Comparison of ENCODE assay signal across 20 cellular contexts in the genomic region with DNA sequence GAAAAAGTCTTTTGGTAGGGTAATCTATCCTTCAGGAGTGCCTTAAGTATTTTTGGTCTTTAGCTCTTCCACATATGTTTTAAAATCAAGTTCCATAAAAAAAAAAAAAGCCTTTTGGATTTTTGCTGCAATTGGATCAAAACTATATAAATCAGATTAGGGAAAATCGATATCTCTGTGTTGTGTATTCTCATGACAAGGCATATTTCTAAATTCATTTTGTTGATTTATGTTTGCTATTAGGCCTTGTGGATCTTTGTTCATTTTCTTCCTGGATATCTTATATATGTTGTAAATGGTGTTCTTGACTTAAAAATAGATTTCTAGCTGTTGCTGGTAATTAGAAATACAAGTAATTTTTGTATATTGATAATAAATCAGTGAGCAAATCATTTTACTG. TPM values are rescaled to one million over a fixed set of nuclear protein-coding genes. Genes with fewer than 3 reads are reported as not detected.
DNase-seq lines count a peak whose midpoint lies in the region; ATAC-seq, FAIRE-seq and TF ChIP-seq lines count a peak whose summit lies in the region.
"Had no signal": no experiment of that assay in that cellular context is flagged by ENCODE, and none has a peak within 500 bp of the region (broad histone marks: within the 10 kb centered on the region; RNA-seq: fewer than 3 reads in every experiment).

No MANE protein-coding gene starts in this region.

- WGBS in testis, 2 donors: 85 to 92% methylated on average over 1 of the region's 1 CpG

- peak overlapping the region; percentile 73 for H3K27ac ChIP-seq in CD4-positive, CD25-positive, alpha-beta regulatory T cell (ENCODE audit: insufficient read depth, low read length, poor library complexity, severe bottlenecking)
- no peak overlapping the region for H3K27ac ChIP-seq in SJCRH30
- no peak overlapping the region for H3K27ac ChIP-seq in testis
- H3K27ac ChIP-seq: upper lobe of left lung had no signal

- no peak for TF ChIP-seq POLR2A in testis (IDR thresholded peaks at IDR 0.05)

- no peak for TF ChIP-seq CTCF in testis (IDR thresholded peaks at IDR 0.05)

- no peak overlapping the region for H3K27ac Mint-ChIP-seq in activated CD4-positive, alpha-beta T cell treated with anti-CD3 and anti-CD28 coated beads, Interleukin-2, amount 10 ng/mL, durations not matched to agents 24 days and 14 days
- H3K27ac Mint-ChIP-seq in CD4-positive, CD25-positive, alpha-beta regulatory T cell: peak overlapping the region; percentile 83 to 93 (median 86)
- peak overlapping the region; percentile 94 for H3K27ac Mint-ChIP-seq in activated T-helper 17 cell treated with anti-CD3 and anti-CD28 coated beads, Interleukin-2, amount 50 U/mL, for 72 hours

- peaks cover 32% of the 10 kb centered on the region for H3K36me3 Mint-ChIP-seq in activated CD4-positive, alpha-beta T cell treated with anti-CD3 and anti-CD28 coated beads, Interleukin-2, amount 10 ng/mL, durations not matched to agents 24 days and 14 days (ENCODE audit: low read depth)
- H3K36me3 Mint-ChIP-seq in CD4-positive, CD25-positive, alpha-beta regulatory T cell: peaks cover 25% of the 10 kb centered on the region
- peaks cover 39% of the 10 kb centered on the region for H3K36me3 Mint-ChIP-seq in activated T-helper 17 cell treated with anti-CD3 and anti-CD28 coated beads, Interleukin-2, amount 50 U/mL, for 72 hours (ENCODE audit: low read depth)

- H3K4me3 Mint-ChIP-seq in activated CD4-positive, alpha-beta T cell treated with anti-CD3 and anti-CD28 coated beads, Interleukin-2, amount 10 ng/mL, durations not matched to agents 24 days and 14 days: peak overlapping the region; percentile 74
- peak overlapping the region; percentile 69 to 92 (median 78) for H3K4me3 Mint-ChIP-seq in CD4-positive, CD25-positive, alpha-beta regulatory T cell
- peak overlapping the region; percentile 78 for H3K4me3 Mint-ChIP-seq in activated T-helper 17 cell treated with anti-CD3 and anti-CD28 coated beads, Interleukin-2, amount 50 U/mL, for 72 hours

- no peaks in the 10 kb centered on the region for H3K27me3 Mint-ChIP-seq in activated CD4-positive, alpha-beta T cell treated with anti-CD3 and anti-CD28 coated beads, Interleukin-2, amount 10 ng/mL, durations not matched to agents 24 days and 14 days
- H3K27me3 Mint-ChIP-seq in CD4-positive, CD25-positive, alpha-beta regulatory T cell: no peaks in the 10 kb centered on the region
- no peaks in the 10 kb centered on the region for H3K27me3 Mint-ChIP-seq in activated T-helper 17 cell treated with anti-CD3 and anti-CD28 coated beads, Interleukin-2, amount 50 U/mL, for 72 hours

- H3K4me1 ChIP-seq in CD4-positive, CD25-positive, alpha-beta regulatory T cell (ENCODE audit: control insufficient read depth, insufficient read depth, low read length, poor library complexity, severe bottlenecking): peaks cover 13% of the 10 kb centered on the region
- H3K4me1 ChIP-seq in SJCRH30 (no peaks in the 10 kb centered on the region), testis (no peaks in the 10 kb centered on the region)
- H3K4me1 ChIP-seq: upper lobe of left lung had no signal

- peak overlapping the region; percentile 70 for H3K4me3 ChIP-seq in CD4-positive, CD25-positive, alpha-beta regulatory T cell (ENCODE audit: low read depth, low read length)
- H3K4me3 ChIP-seq in SJCRH30: no peak overlapping the region
- H3K4me3 ChIP-seq in testis: no peak overlapping the region
- H3K4me3 ChIP-seq: cardiac muscle cell, upper lobe of left lung had no signal

- peaks cover 8% of the 10 kb centered on the region for H3K9me3 Mint-ChIP-seq in activated CD4-positive, alpha-beta T cell treated with anti-CD3 and anti-CD28 coated beads, Interleukin-2, amount 10 ng/mL, durations not matched to agents 24 days and 14 days
- peaks cover 0 to 1% (median 0%) of the 10 kb centered on the region in 7 donors for H3K9me3 Mint-ChIP-seq in CD4-positive, CD25-positive, alpha-beta regulatory T cell
- peaks cover 7% of the 10 kb centered on the region for H3K9me3 Mint-ChIP-seq in activated T-helper 17 cell treated with anti-CD3 and anti-CD28 coated beads, Interleukin-2, amount 50 U/mL, for 72 hours

- H3K9me3 ChIP-seq in CD4-positive, CD25-positive, alpha-beta regulatory T cell (ENCODE audit: control insufficient read depth in 2 of 2, low read length in 2 of 2): no peaks in the 10 kb centered on the region
- H3K9me3 ChIP-seq in SJCRH30 (replicated peaks) (no peaks in the 10 kb centered on the region), testis (no peaks in the 10 kb centered on the region)
- H3K9me3 ChIP-seq: upper lobe of left lung had no signal

- H3K36me3 ChIP-seq in CD4-positive, CD25-positive, alpha-beta regulatory T cell (ENCODE audit: control insufficient read depth, insufficient read depth, low read length): peaks cover 9% of the 10 kb centered on the region
- H3K36me3 ChIP-seq in SJCRH30: peaks cover 13% of the 10 kb centered on the region
- no peaks in the 10 kb centered on the region for H3K36me3 ChIP-seq in testis (ENCODE audit: low read depth, missing control alignments)

- FAIRE-seq in islet of Langerhans (lab: Jason Lieb, UNC): peak; percentile 85
- FAIRE-seq: A204.1, H1, TTC549 had no signal

- intact Hi-C loops in activated CD4-positive, alpha-beta T cell treated with anti-CD3 and anti-CD28 coated beads, Interleukin-2, amount 10 ng/mL, durations not matched to agents 24 days and 14 days (cut with micrococcal nuclease): loop anchor here (1.0 kb wide), 1 partner anchor 8 kb away; no protein-coding TSS in a partner anchor
- intact Hi-C loops in testis (cut with DNase I; ENCODE audit: low total_unique reads): no loop called here

- peaks cover 29% of the 10 kb centered on the region for H3K4me1 Mint-ChIP-seq in activated CD4-positive, alpha-beta T cell treated with anti-CD3 and anti-CD28 coated beads, Interleukin-2, amount 10 ng/mL, durations not matched to agents 24 days and 14 days
- peaks cover 37 to 78% (median 48%) of the 10 kb centered on the region in 4 donors for H3K4me1 Mint-ChIP-seq in CD4-positive, CD25-positive, alpha-beta regulatory T cell
- H3K4me1 Mint-ChIP-seq in activated T-helper 17 cell treated with anti-CD3 and anti-CD28 coated beads, Interleukin-2, amount 50 U/mL, for 72 hours: peaks cover 25% of the 10 kb centered on the region

- no peak for ATAC-seq in CD4-positive, CD25-positive, alpha-beta regulatory T cell (ENCODE audit: low read depth in 2 of 2)
- ATAC-seq in activated T-helper 17 cell treated with anti-CD3 and anti-CD28 coated beads, Interleukin-2, amount 50 U/mL, for 72 hours (replicated peaks): no peak
- no peak for ATAC-seq in GM19467 (IDR thresholded peaks at IDR 0.05; ENCODE audit: unreplicated experiment)
- ATAC-seq: left cardiac atrium, Right ventricle myocardium inferior had no signal

- DNase-seq in activated CD4-positive, alpha-beta T cell treated with anti-CD3 and anti-CD28 coated beads, Interleukin-2, amount 10 ng/mL, durations not matched to agents 24 days and 14 days: no peak
- DNase-seq in activated CD4-positive, alpha-beta T cell treated with anti-CD3 and anti-CD28 coated beads for 4 hours: no peak
- no peak for DNase-seq in CD4-positive, CD25-positive, alpha-beta regulatory T cell
- DNase-seq in SJCRH30 (no peak), testis (no peak)
- DNase-seq: glutamatergic neuron; left cardiac atrium; mesenchymal stem cell; NCI-H1105 treated with DMSO at 0.1 percent for 48 hours; NCI-H2081; stimulated activated CD4-positive, alpha-beta T cell treated with anti-CD3 and anti-CD28 coated beads, Interleukin-4, amount 100 ng/mL, for 1 hour; upper lobe of left lung had no signal

- H3K27me3 ChIP-seq in CD4-positive, CD25-positive, alpha-beta regulatory T cell (ENCODE audit: control insufficient read depth, insufficient read depth, low read length): no peaks in the 10 kb centered on the region
- H3K27me3 ChIP-seq in SJCRH30: no peaks in the 10 kb centered on the region
- H3K27me3 ChIP-seq in testis: no peaks in the 10 kb centered on the region
- H3K27me3 ChIP-seq: cardiac muscle cell, upper lobe of left lung had no signal

RNA-seq across cellular contexts. Expression of a gene that starts 8.8 kb away (rescaled TPM):
- 15.3 and 16.1 TPM in 2 replicates for total RNA-seq in activated CD4-positive, alpha-beta T cell treated with anti-CD3 and anti-CD28 coated beads, Interleukin-2, amount 10 ng/mL, durations not matched to agents 24 days and 14 days
- total RNA-seq in CD4-positive, CD25-positive, alpha-beta regulatory T cell: 18.5 TPM
- polyA plus RNA-seq in CD4-positive, CD25-positive, alpha-beta regulatory T cell: 10 to 100 TPM; 12.5 to 24.6 (median 19.7) TPM
- total RNA-seq in activated T-helper 17 cell treated with anti-CD3 and anti-CD28 coated beads, Interleukin-2, amount 50 U/mL, for 72 hours: 10 to 100 TPM; 11.6 to 14.0 TPM
- 48.8 and 49.6 TPM in 2 replicates for total RNA-seq in SJCRH30 (2014; rRNA removed; shearing (Covaris generic))
- total RNA-seq in testis: 10 to 100 TPM; 96.1 to 96.2 TPM
- polyA plus RNA-seq in testis (ENCODE audit: insufficient read depth, low read depth, low replicate concordance): 45.1 TPM
